In genomic region chr2:51324028-51324427, GRCh38 we compare ENCODE assay signal across 17 cellular contexts.
DNase-seq lines count a peak whose midpoint lies in the region; ATAC-seq and TF ChIP-seq lines count a peak whose summit lies in the region.
"Had no signal": no experiment of that assay in that cellular context is flagged by ENCODE, and none has a peak within 500 bp of the region (broad histone marks: within the 10 kb centered on the region; RNA-seq: fewer than 3 reads in every experiment).

No MANE protein-coding gene starts in this region.

- no peak overlapping the region for H4K5ac ChIP-seq in IMR-90 (ENCODE audit: low read depth, low read length)

- no peak overlapping the region for H3K14ac ChIP-seq in IMR-90 (replicated peaks; ENCODE audit: low read depth, low read length)

- intact Hi-C loops in IMR-90 (cut with micrococcal nuclease), result no loop called here
- intact Hi-C loops in stomach (cut with DNase I; ENCODE audit: low total_unique reads), result no loop called here

- H3K23ac ChIP-seq in IMR-90 (ENCODE audit: low read depth, low read length), result no peak overlapping the region

- H3K18ac ChIP-seq in IMR-90 (ENCODE audit: low read depth, low read length), result peak overlapping the region; percentile 36; the same call in 1 of the 2 replicates

- no TSS peak for BruUV-seq in IMR-90 (replicated peaks; lab: Mats Ljungman, UMichigan)

- H3K4ac ChIP-seq in IMR-90 (ENCODE audit: low read depth, low read length), result no peak overlapping the region

- H2BK120ac ChIP-seq in IMR-90 (ENCODE audit: low read depth, low read length), result no peak overlapping the region

- H2BK5ac ChIP-seq in IMR-90 (ENCODE audit: low read depth, low read length, poor library complexity, severe bottlenecking), result no peak overlapping the region

- H3K4me3 ChIP-seq in IMR-90 (ENCODE audit: insufficient read depth, low read depth, low read length) (no peak overlapping the region), stomach (no peak overlapping the region)
- H3K4me3 ChIP-seq: A549, BLaER1, K562 had no signal

- no peak overlapping the region for H2BK20ac ChIP-seq in IMR-90 (ENCODE audit: low read depth, low read length)

- CTCF ChIA-PET in IMR-90 (lab: Yijun Ruan, JAX), result no interaction called here

- TF ChIP-seq RAD21 in IMR-90 (IDR thresholded peaks at IDR 0.05; ENCODE audit: low read length), result no peak

- dilution Hi-C loops in IMR-90 (cut with HindIII; ENCODE audit: low sequenced_read_pairs, unreplicated experiment), result no loop called here

- no peak overlapping the region for H2AK9ac ChIP-seq in IMR-90 (replicated peaks; ENCODE audit: low read depth, low read length, poor library complexity)

- no peak overlapping the region for H3K4me2 ChIP-seq in IMR-90 (ENCODE audit: low read depth, low read length)
- H3K4me2 ChIP-seq: A549, BLaER1 had no signal

- H3K27ac ChIP-seq in IMR-90 (ENCODE audit: insufficient read depth, low read length) (no peak overlapping the region), stomach (no peak overlapping the region)
- H3K27ac ChIP-seq: A549, BLaER1, HL-60 had no signal

- no peak overlapping the region for H4K91ac ChIP-seq in IMR-90 (ENCODE audit: insufficient read depth, low read depth, low read length)

- H3K9ac ChIP-seq in IMR-90 (ENCODE audit: low read depth, low read length), result no peak overlapping the region
- H3K9ac ChIP-seq: BLaER1 had no signal

- POLR2A ChIA-PET in IMR-90 (lab: Charles Lee; ENCODE audit: unreplicated experiment), result no interaction called here

- H3K56ac ChIP-seq in IMR-90 (ENCODE audit: extremely low read depth, insufficient read depth, low read length), result no peak overlapping the region

- no peak overlapping the region for H2AFZ ChIP-seq in IMR-90 (replicated peaks; ENCODE audit: low read length, poor library complexity)

- no CpG with 5 or more reads among the region's 4 CpGs for WGBS in IMR-90 (ENCODE audit: extremely low coverage in 2 of 2, insufficient read length in 1 of 2), 2 experiments
- 62 to 71% (median 67%) methylated on average over 4 of the region's 4 CpGs for WGBS in stomach, 5 donors

- H3K9me3 ChIP-seq in IMR-90 (ENCODE audit: control insufficient read depth, insufficient read depth, low read length), result no peaks in the 10 kb centered on the region
- peaks cover 0 to 2% (median under 1%) of the 10 kb centered on the region in 4 donors for H3K9me3 ChIP-seq in stomach
- H3K9me3 ChIP-seq: BLaER1, Caco-2 had no signal

- H3K4me1 ChIP-seq in IMR-90 (ENCODE audit: control insufficient read depth, insufficient read depth, low read length) (no peaks in the 10 kb centered on the region), stomach (no peaks in the 10 kb centered on the region)
- H3K4me1 ChIP-seq: A549, BLaER1, Caco-2 had no signal

- no peaks in the 10 kb centered on the region for H3K27me3 ChIP-seq in IMR-90 (ENCODE audit: control insufficient read depth, insufficient read depth, low read length)
- H3K27me3 ChIP-seq in stomach, result no peaks in the 10 kb centered on the region
- H3K27me3 ChIP-seq: BLaER1 had no signal

- no peaks in the 10 kb centered on the region for H3K9me1 ChIP-seq in IMR-90 (ENCODE audit: insufficient read depth, low read length)

- H3K79me1 ChIP-seq in IMR-90 (ENCODE audit: low read depth in 1 of 2, low read length in 2 of 2), result no peaks in the 10 kb centered on the region

- TF ChIP-seq POLR2A in IMR-90 (IDR thresholded peaks at IDR 0.05; ENCODE audit: low read depth, low read length) (no peak), stomach (IDR thresholded peaks at IDR 0.05) (no peak)

- H2BK15ac ChIP-seq in IMR-90 (ENCODE audit: low read depth, low read length), result no peak overlapping the region

- H4K8ac ChIP-seq in IMR-90 (ENCODE audit: low read depth in 2 of 2, low read length in 2 of 2), result no peak overlapping the region

- in situ Hi-C loops in IMR-90 (cut with MboI; ENCODE audit: low sequenced_read_pairs), result no loop called here

- no peaks in the 10 kb centered on the region for H4K20me1 ChIP-seq in IMR-90 (ENCODE audit: insufficient read depth, low read length)
- H4K20me1 ChIP-seq: BLaER1 had no signal

- no peak for TF ChIP-seq EP300 in stomach (IDR thresholded peaks at IDR 0.05)

- DNase-seq in IMR-90, result no peak
- DNase-seq in NCI-H2171 (lab: John Stamatoyannopoulos, UW), result peak; percentile 84
- peak; percentile 4 for DNase-seq in amniotic epithelial cell (ENCODE audit: low read depth)
- DNase-seq in stomach, result no peak
- DNase-seq in KG1 (lab: John Stamatoyannopoulos, UW), result no peak
- DNase-seq in HCEC 1CT, result no peak
- DNase-seq: AML-193; Caco-2; CD8-positive, alpha-beta memory T cell; DMS53; GOT3; H9; HFFc6 had no signal

- ATAC-seq in IMR-90 (ENCODE audit: low read depth), result no peak
- ATAC-seq: A549, K562 had no signal

- H2AK5ac ChIP-seq in IMR-90 (ENCODE audit: low read depth, low read length), result no peak overlapping the region

- H3K36me3 ChIP-seq in IMR-90 (ENCODE audit: control insufficient read depth, insufficient read depth, low read length), result no peaks in the 10 kb centered on the region
- no peaks in the 10 kb centered on the region for H3K36me3 ChIP-seq in stomach
- H3K36me3 ChIP-seq: BLaER1 had no signal

- TF ChIP-seq CTCF in IMR-90 (conservative IDR thresholded peaks at IDR 0.05; ENCODE audit: low read depth, low read length), result no peak
- TF ChIP-seq CTCF in stomach (IDR thresholded peaks at IDR 0.05), result no peak

TF ChIP-seq in IMR-90, 13 proteins besides CTCF, POLR2A, EP300 and RAD21:
- TF ChIP-seq, protein P1, sequence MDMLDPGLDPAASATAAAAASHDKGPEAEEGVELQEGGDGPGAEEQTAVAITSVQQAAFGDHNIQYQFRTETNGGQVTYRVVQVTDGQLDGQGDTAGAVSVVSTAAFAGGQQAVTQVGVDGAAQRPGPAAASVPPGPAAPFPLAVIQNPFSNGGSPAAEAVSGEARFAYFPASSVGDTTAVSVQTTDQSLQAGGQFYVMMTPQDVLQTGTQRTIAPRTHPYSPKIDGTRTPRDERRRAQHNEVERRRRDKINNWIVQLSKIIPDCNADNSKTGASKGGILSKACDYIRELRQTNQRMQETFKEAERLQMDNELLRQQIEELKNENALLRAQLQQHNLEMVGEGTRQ (IDR thresholded peaks at IDR 0.05; ENCODE audit: low read depth, low read length), result no peak
- TF ChIP-seq ELK1 (IDR thresholded peaks at IDR 0.05; ENCODE audit: borderline replicate concordance, low read depth, low read length) (no peak), RFX5 (IDR thresholded peaks at IDR 0.05; ENCODE audit: low read depth, low read length) (no peak)

Comparison
In these comparisons a context has a peak if more than half of its experiments do, and no peak if none do; other contexts are left out.
1. DNase-seq: peak in NCI-H2171 (single experiment) and amniotic epithelial cell (single experiment); none in IMR-90 (single experiment), stomach (single experiment), KG1 (single experiment) and HCEC 1CT (single experiment).